34 cellular contexts compared by ENCODE assay signal in the genomic region with DNA sequence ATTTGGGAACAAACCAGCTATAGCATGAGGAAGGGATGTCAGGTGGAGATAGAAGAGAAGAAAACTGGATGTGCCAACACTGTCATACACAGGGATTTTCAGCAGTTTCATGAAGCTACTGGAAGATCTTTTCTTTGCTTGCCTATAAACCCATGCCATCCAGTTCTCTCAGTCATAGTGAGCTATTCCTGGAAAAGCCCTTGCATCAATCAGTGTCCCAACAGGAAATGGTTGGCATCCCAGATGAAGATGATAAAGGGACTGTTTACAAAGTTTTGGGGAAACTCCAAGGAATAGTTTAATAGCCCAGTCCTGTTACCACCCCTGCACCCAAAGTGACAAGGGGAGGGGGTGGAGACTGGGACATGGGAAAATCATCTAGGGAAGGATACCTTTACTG.
"Had no signal": no experiment of that assay in that cellular context is flagged by ENCODE, and none has a peak within 500 bp of the region (broad histone marks: within the 10 kb centered on the region; RNA-seq: fewer than 3 reads in every experiment).

No MANE protein-coding gene starts in this region.

- DNase-seq: activated effector memory CD4-positive, alpha-beta T cell treated with anti-CD3 and anti-CD28 coated beads, Interleukin-2, amount 50 U/mL, for 16 hours; activated effector memory CD4-positive, alpha-beta T cell treated with Interleukin-2 at 50 U/mL for 16 hours; activated gamma-delta T cell; activated gamma-delta T cell treated with Interleukin-2 at 50 U/mL for 16 hours; activated naive CD4-positive, alpha-beta T cell; activated naive CD4-positive, alpha-beta T cell treated with anti-CD3 and anti-CD28 coated beads for 36 hours; activated naive CD4-positive, alpha-beta T cell treated with anti-CD3 and anti-CD28 coated beads, Interleukin-2, amount 10 ng/mL, durations not matched to agents 7 days and 5 days; activated naive CD4-positive, alpha-beta T cell treated with anti-CD3 and anti-CD28 coated beads, Interleukin-2, amount 50 U/mL, for 16 hours; activated naive CD4-positive, alpha-beta T cell treated with Interleukin-2 at 50 U/mL for 16 hours; activated naive CD8-positive, alpha-beta T cell treated with anti-CD3 and anti-CD28 coated beads for 36 hours; activated naive CD8-positive, alpha-beta T cell treated with anti-CD3 and anti-CD28 coated beads, Interleukin-2, amount 10 ng/mL, durations not matched to agents 7 days and 5 days; activated naive CD8-positive, alpha-beta T cell treated with anti-CD3 and anti-CD28 coated beads, Interleukin-2, amount 50 U/mL, for 24 hours; activated T-cell treated with anti-CD3 and anti-CD28 coated beads, Interleukin-2, amount 50 U/mL, for 24 hours; activated T-cell treated with anti-CD3 and anti-CD28 coated beads, Interleukin-2, amount 50 U/mL, for 4 hours; activated T-cell treated with anti-CD3 and anti-CD28 coated beads, Interleukin-2, amount 50 U/mL, for 48 hours; activated T-cell treated with anti-CD3 and anti-CD28 coated beads, Interleukin-2, amount 50 U/mL, for 72 hours; adrenal gland; amniotic stem cell; amygdala; anterior cingulate cortex; aorta; body of pancreas; brain microvascular endothelial cell; caudate nucleus; central memory CD4-positive, alpha-beta T cell; cerebellar nuclear complex had no signal

- H3K4me3 Mint-ChIP-seq: activated naive CD4-positive, alpha-beta T cell treated with anti-CD3 and anti-CD28 coated beads for 36 hours; activated naive CD4-positive, alpha-beta T cell treated with anti-CD3 and anti-CD28 coated beads, Interleukin-2, amount 10 ng/mL, durations not matched to agents 7 days and 5 days; activated naive CD4-positive, alpha-beta T cell treated with anti-CD3 and anti-CD28 coated beads, Interleukin-2, amount 50 U/mL, for 24 hours; activated naive CD8-positive, alpha-beta T cell; activated naive CD8-positive, alpha-beta T cell treated with anti-CD3 and anti-CD28 coated beads for 36 hours; activated naive CD8-positive, alpha-beta T cell treated with anti-CD3 and anti-CD28 coated beads, Interleukin-2, amount 10 ng/mL, durations not matched to agents 7 days and 5 days; activated naive CD8-positive, alpha-beta T cell treated with anti-CD3 and anti-CD28 coated beads, Interleukin-2, amount 50 U/mL, for 24 hours; activated T-cell treated with anti-CD3 and anti-CD28 coated beads, Interleukin-2, amount 50 U/mL, for 24 hours; activated T-cell treated with anti-CD3 and anti-CD28 coated beads, Interleukin-2, amount 50 U/mL, for 4 hours; activated T-cell treated with anti-CD3 and anti-CD28 coated beads, Interleukin-2, amount 50 U/mL, for 72 hours; activated T-helper 1 cell treated with anti-CD3 and anti-CD28 coated beads, Interleukin-12 subunit alpha, Interleukin-12 subunit beta, Interleukin-2, Interleukin-4 antibody, amounts not matched to agents 30 ng/mL and 10 ng/mL and 1 ng/mL, durations not matched to agents 14 hours and 24 hours and 36 hours; activated T-helper 17 cell treated with anti-CD3 and anti-CD28 coated beads, Interleukin-2, amount 50 U/mL, for 72 hours; brain; central memory CD8-positive, alpha-beta T cell had no signal

- ATAC-seq: activated naive CD4-positive, alpha-beta T cell treated with anti-CD3 and anti-CD28 coated beads, Interleukin-2, amount 50 U/mL, for 72 hours; activated naive CD8-positive, alpha-beta T cell treated with anti-CD3 and anti-CD28 coated beads, Interleukin-2, amount 50 U/mL, for 24 hours; activated T-cell treated with anti-CD3 and anti-CD28 coated beads, Interleukin-2, amount 50 U/mL, for 4 hours; activated T-cell treated with anti-CD3 and anti-CD28 coated beads, Interleukin-2, amount 50 U/mL, for 72 hours; activated T-helper 17 cell treated with anti-CD3 and anti-CD28 coated beads, Interleukin-2, amount 50 U/mL, for 72 hours; body of pancreas had no signal

- H3K27ac Mint-ChIP-seq: activated naive CD4-positive, alpha-beta T cell treated with anti-CD3 and anti-CD28 coated beads for 36 hours; activated naive CD4-positive, alpha-beta T cell treated with anti-CD3 and anti-CD28 coated beads, Interleukin-2, amount 10 ng/mL, durations not matched to agents 7 days and 5 days; activated naive CD4-positive, alpha-beta T cell treated with anti-CD3 and anti-CD28 coated beads, Interleukin-2, amount 50 U/mL, for 24 hours; activated naive CD4-positive, alpha-beta T cell treated with anti-CD3 and anti-CD28 coated beads, Interleukin-2, amount 50 U/mL, for 72 hours; activated naive CD8-positive, alpha-beta T cell; activated naive CD8-positive, alpha-beta T cell treated with anti-CD3 and anti-CD28 coated beads for 36 hours; activated naive CD8-positive, alpha-beta T cell treated with anti-CD3 and anti-CD28 coated beads, Interleukin-2, amount 10 ng/mL, durations not matched to agents 7 days and 5 days; activated naive CD8-positive, alpha-beta T cell treated with anti-CD3 and anti-CD28 coated beads, Interleukin-2, amount 50 U/mL, for 24 hours; activated T-cell treated with anti-CD3 and anti-CD28 coated beads, Interleukin-2, amount 50 U/mL, for 24 hours; activated T-cell treated with anti-CD3 and anti-CD28 coated beads, Interleukin-2, amount 50 U/mL, for 72 hours; activated T-helper 1 cell treated with anti-CD3 and anti-CD28 coated beads, Interleukin-12 subunit alpha, Interleukin-12 subunit beta, Interleukin-2, Interleukin-4 antibody, amounts not matched to agents 30 ng/mL and 10 ng/mL and 1 ng/mL, durations not matched to agents 14 hours and 24 hours and 36 hours; activated T-helper 17 cell treated with anti-CD3 and anti-CD28 coated beads, Interleukin-2, amount 50 U/mL, for 72 hours; activated T-helper 2 cell treated with anti-CD3 and anti-CD28 coated beads, Interferon-gamma antibody, Interleukin-2, Interleukin-4, amounts not matched to agents 10 μg/mL and 5 μg/mL and 100 μg/mL, durations not matched to agents 14 hours and 24 hours and 36 hours; brain had no signal

- H3K36me3 Mint-ChIP-seq: activated naive CD4-positive, alpha-beta T cell treated with anti-CD3 and anti-CD28 coated beads, Interleukin-2, amount 10 ng/mL, durations not matched to agents 7 days and 5 days; activated naive CD4-positive, alpha-beta T cell treated with anti-CD3 and anti-CD28 coated beads, Interleukin-2, amount 50 U/mL, for 24 hours; activated naive CD4-positive, alpha-beta T cell treated with anti-CD3 and anti-CD28 coated beads, Interleukin-2, amount 50 U/mL, for 72 hours; activated naive CD8-positive, alpha-beta T cell; activated naive CD8-positive, alpha-beta T cell treated with anti-CD3 and anti-CD28 coated beads for 36 hours; activated naive CD8-positive, alpha-beta T cell treated with anti-CD3 and anti-CD28 coated beads, Interleukin-2, amount 10 ng/mL, durations not matched to agents 7 days and 5 days; brain had no signal

- H3K9me3 Mint-ChIP-seq: activated naive CD4-positive, alpha-beta T cell treated with anti-CD3 and anti-CD28 coated beads for 36 hours; activated naive CD4-positive, alpha-beta T cell treated with anti-CD3 and anti-CD28 coated beads, Interleukin-2, amount 10 ng/mL, durations not matched to agents 7 days and 5 days; activated naive CD4-positive, alpha-beta T cell treated with anti-CD3 and anti-CD28 coated beads, Interleukin-2, amount 50 U/mL, for 24 hours; activated naive CD4-positive, alpha-beta T cell treated with anti-CD3 and anti-CD28 coated beads, Interleukin-2, amount 50 U/mL, for 72 hours; activated naive CD8-positive, alpha-beta T cell treated with anti-CD3 and anti-CD28 coated beads for 36 hours; activated naive CD8-positive, alpha-beta T cell treated with anti-CD3 and anti-CD28 coated beads, Interleukin-2, amount 10 ng/mL, durations not matched to agents 7 days and 5 days; activated naive CD8-positive, alpha-beta T cell treated with anti-CD3 and anti-CD28 coated beads, Interleukin-2, amount 50 U/mL, for 24 hours; activated T-cell treated with anti-CD3 and anti-CD28 coated beads, Interleukin-2, amount 50 U/mL, for 24 hours; activated T-cell treated with anti-CD3 and anti-CD28 coated beads, Interleukin-2, amount 50 U/mL, for 4 hours; activated T-cell treated with anti-CD3 and anti-CD28 coated beads, Interleukin-2, amount 50 U/mL, for 72 hours; activated T-helper 1 cell treated with anti-CD3 and anti-CD28 coated beads, Interleukin-12 subunit alpha, Interleukin-12 subunit beta, Interleukin-2, Interleukin-4 antibody, amounts not matched to agents 30 ng/mL and 10 ng/mL and 1 ng/mL, durations not matched to agents 14 hours and 24 hours and 36 hours; activated T-helper 17 cell treated with anti-CD3 and anti-CD28 coated beads, Interleukin-2, amount 50 U/mL, for 72 hours; activated T-helper 2 cell treated with anti-CD3 and anti-CD28 coated beads, Interferon-gamma antibody, Interleukin-2, Interleukin-4, amounts not matched to agents 10 μg/mL and 5 μg/mL and 100 μg/mL, durations not matched to agents 14 hours and 24 hours and 36 hours; central memory CD8-positive, alpha-beta T cell had no signal

- H3K4me1 Mint-ChIP-seq: activated naive CD4-positive, alpha-beta T cell treated with anti-CD3 and anti-CD28 coated beads, Interleukin-2, amount 10 ng/mL, durations not matched to agents 7 days and 5 days; activated naive CD4-positive, alpha-beta T cell treated with anti-CD3 and anti-CD28 coated beads, Interleukin-2, amount 50 U/mL, for 24 hours; activated naive CD8-positive, alpha-beta T cell treated with anti-CD3 and anti-CD28 coated beads for 36 hours; activated naive CD8-positive, alpha-beta T cell treated with anti-CD3 and anti-CD28 coated beads, Interleukin-2, amount 10 ng/mL, durations not matched to agents 7 days and 5 days; activated naive CD8-positive, alpha-beta T cell treated with anti-CD3 and anti-CD28 coated beads, Interleukin-2, amount 50 U/mL, for 24 hours; activated T-helper 17 cell treated with anti-CD3 and anti-CD28 coated beads, Interleukin-2, amount 50 U/mL, for 72 hours; central memory CD8-positive, alpha-beta T cell had no signal
